31 cellular contexts compared by ENCODE assay signal in genomic region chr9:86045654-86046053, GRCh38.
"Had no signal": no experiment of that assay in that cellular context is flagged by ENCODE, and none has a peak within 500 bp of the region (broad histone marks: within the 10 kb centered on the region; RNA-seq: fewer than 3 reads in every experiment).

No MANE protein-coding gene starts in this region.

- H3K9me3 ChIP-seq: adrenal gland, body of pancreas, esophagus muscularis mucosa, gastrocnemius medialis, heart left ventricle had no signal

- H3K36me3 ChIP-seq: adrenal gland, esophagus muscularis mucosa, gastrocnemius medialis had no signal

- H3K4me1 ChIP-seq: foreskin keratinocyte, gastrocnemius medialis, heart left ventricle had no signal

- H3K4me1 Mint-ChIP-seq: activated naive CD4-positive, alpha-beta T cell treated with anti-CD3 and anti-CD28 coated beads, Interleukin-2, amount 50 U/mL, for 24 hours; activated naive CD8-positive, alpha-beta T cell treated with anti-CD3 and anti-CD28 coated beads, Interleukin-2, amount 50 U/mL, for 24 hours; activated T-helper 17 cell treated with anti-CD3 and anti-CD28 coated beads, Interleukin-2, amount 50 U/mL, for 72 hours; T-helper 17 cell had no signal

- H3K9me3 Mint-ChIP-seq: activated CD8-positive, alpha-beta T cell treated with anti-CD3 and anti-CD28 coated beads for 36 hours; activated naive CD4-positive, alpha-beta T cell treated with anti-CD3 and anti-CD28 coated beads for 36 hours; activated naive CD4-positive, alpha-beta T cell treated with anti-CD3 and anti-CD28 coated beads, Interleukin-2, amount 50 U/mL, for 24 hours; activated naive CD8-positive, alpha-beta T cell treated with anti-CD3 and anti-CD28 coated beads for 36 hours; activated naive CD8-positive, alpha-beta T cell treated with anti-CD3 and anti-CD28 coated beads, Interleukin-2, amount 50 U/mL, for 24 hours; activated T-cell treated with anti-CD3 and anti-CD28 coated beads, Interleukin-2, amount 50 U/mL, for 4 hours; activated T-helper 17 cell treated with anti-CD3 and anti-CD28 coated beads, Interleukin-2, amount 50 U/mL, for 72 hours; effector memory CD8-positive, alpha-beta T cell; T-helper 2 cell treated with Interferon-gamma antibody and Interleukin-4, amounts not matched to agents 5 μg/mL and 100 μg/mL, for 36 hours had no signal

- H3K27ac Mint-ChIP-seq: activated CD8-positive, alpha-beta T cell treated with anti-CD3 and anti-CD28 coated beads for 36 hours; activated naive CD4-positive, alpha-beta T cell treated with anti-CD3 and anti-CD28 coated beads for 36 hours; activated naive CD4-positive, alpha-beta T cell treated with anti-CD3 and anti-CD28 coated beads, Interleukin-2, amount 50 U/mL, for 24 hours; activated naive CD8-positive, alpha-beta T cell treated with anti-CD3 and anti-CD28 coated beads for 36 hours; activated naive CD8-positive, alpha-beta T cell treated with anti-CD3 and anti-CD28 coated beads, Interleukin-2, amount 50 U/mL, for 24 hours; activated T-helper 17 cell treated with anti-CD3 and anti-CD28 coated beads, Interleukin-2, amount 50 U/mL, for 72 hours; effector memory CD8-positive, alpha-beta T cell; T-helper 17 cell; T-helper 2 cell treated with Interferon-gamma antibody and Interleukin-4, amounts not matched to agents 5 μg/mL and 100 μg/mL, for 36 hours had no signal

- H3K4me3 ChIP-seq: adrenal gland, body of pancreas, esophagus muscularis mucosa, gastrocnemius medialis, heart left ventricle had no signal

- H3K27me3 Mint-ChIP-seq: activated CD8-positive, alpha-beta T cell treated with anti-CD3 and anti-CD28 coated beads for 36 hours; activated naive CD4-positive, alpha-beta T cell treated with anti-CD3 and anti-CD28 coated beads, Interleukin-2, amount 50 U/mL, for 24 hours; activated naive CD8-positive, alpha-beta T cell treated with anti-CD3 and anti-CD28 coated beads for 36 hours; activated naive CD8-positive, alpha-beta T cell treated with anti-CD3 and anti-CD28 coated beads, Interleukin-2, amount 50 U/mL, for 24 hours; activated T-helper 17 cell treated with anti-CD3 and anti-CD28 coated beads, Interleukin-2, amount 50 U/mL, for 72 hours had no signal

- H3K36me3 Mint-ChIP-seq: activated naive CD4-positive, alpha-beta T cell treated with anti-CD3 and anti-CD28 coated beads, Interleukin-2, amount 50 U/mL, for 24 hours; activated naive CD8-positive, alpha-beta T cell treated with anti-CD3 and anti-CD28 coated beads for 36 hours had no signal

- H3K27ac ChIP-seq: adrenal gland, body of pancreas, esophagus muscularis mucosa, foreskin keratinocyte, gastrocnemius medialis, heart left ventricle had no signal

- H3K27me3 ChIP-seq: adrenal gland, body of pancreas, esophagus muscularis mucosa, foreskin keratinocyte, gastrocnemius medialis, heart left ventricle had no signal

- H3K4me3 Mint-ChIP-seq: activated CD8-positive, alpha-beta T cell treated with anti-CD3 and anti-CD28 coated beads for 36 hours; activated naive CD4-positive, alpha-beta T cell treated with anti-CD3 and anti-CD28 coated beads for 36 hours; activated naive CD4-positive, alpha-beta T cell treated with anti-CD3 and anti-CD28 coated beads, Interleukin-2, amount 50 U/mL, for 24 hours; activated naive CD8-positive, alpha-beta T cell treated with anti-CD3 and anti-CD28 coated beads for 36 hours; activated naive CD8-positive, alpha-beta T cell treated with anti-CD3 and anti-CD28 coated beads, Interleukin-2, amount 50 U/mL, for 24 hours; activated T-cell treated with anti-CD3 and anti-CD28 coated beads, Interleukin-2, amount 50 U/mL, for 4 hours; activated T-helper 17 cell treated with anti-CD3 and anti-CD28 coated beads, Interleukin-2, amount 50 U/mL, for 72 hours; effector memory CD8-positive, alpha-beta T cell; T-helper 17 cell; T-helper 2 cell treated with Interferon-gamma antibody and Interleukin-4, amounts not matched to agents 5 μg/mL and 100 μg/mL, for 36 hours had no signal

- ATAC-seq: activated CD8-positive, alpha-beta T cell treated with anti-CD3 and anti-CD28 coated beads for 36 hours; activated naive CD8-positive, alpha-beta T cell treated with anti-CD3 and anti-CD28 coated beads, Interleukin-2, amount 50 U/mL, for 24 hours; activated T-cell treated with anti-CD3 and anti-CD28 coated beads, Interleukin-2, amount 50 U/mL, for 4 hours; activated T-helper 17 cell treated with anti-CD3 and anti-CD28 coated beads, Interleukin-2, amount 50 U/mL, for 72 hours; body of pancreas; effector memory CD8-positive, alpha-beta T cell; foreskin keratinocyte; gastrocnemius medialis; T-helper 17 cell had no signal

- DNase-seq: activated CD4-positive, alpha-beta T cell treated with anti-CD3 and anti-CD28 coated beads for 48 hours; activated CD4-positive, alpha-beta T cell treated with anti-CD3 and anti-CD28 coated beads, Interleukin-2, amount 50 U/mL, for 1 hour; activated CD4-positive, alpha-beta T cell treated with anti-CD3 and anti-CD28 coated beads, Interleukin-2, amount 50 U/mL, for 48 hours; activated CD8-positive, alpha-beta memory T cell treated with anti-CD3 and anti-CD28 coated beads for 24 hours; activated CD8-positive, alpha-beta T cell treated with anti-CD3 and anti-CD28 coated beads for 36 hours; activated effector memory CD4-positive, alpha-beta T cell treated with anti-CD3 and anti-CD28 coated beads, Interleukin-2, amount 50 U/mL, for 16 hours; activated naive CD4-positive, alpha-beta T cell treated with anti-CD3 and anti-CD28 coated beads for 36 hours; activated naive CD8-positive, alpha-beta T cell treated with anti-CD3 and anti-CD28 coated beads for 36 hours; activated naive CD8-positive, alpha-beta T cell treated with anti-CD3 and anti-CD28 coated beads, Interleukin-2, amount 50 U/mL, for 24 hours; activated T-cell treated with anti-CD3 and anti-CD28 coated beads, Interleukin-2, amount 50 U/mL, for 4 hours; adrenal gland; amygdala; aorta; body of pancreas; caudate nucleus; cortex of kidney; dermis blood vessel endothelial cell; effector CD4-positive, alpha-beta T cell; effector memory CD8-positive, alpha-beta T cell; erythroblast; foreskin keratinocyte; gastrocnemius medialis; glutamatergic neuron; heart left ventricle; T-helper 1 cell; T-helper 17 cell; T1000 had no signal
